In genomic region chr16:67404740-67405226, GRCh38 we compare ENCODE assay signal across 1 cellular context.
TF ChIP-seq lines count a peak whose summit lies in the region.

No MANE protein-coding gene starts in this region.

TF ChIP-seq in WTC11, 78 proteins besides CTCF, POLR2A, EP300 and RAD21 (continued from another document):
- TF ChIP-seq ERG (CRISPR knock-in tag; IDR thresholded peaks at IDR 0.05) (no peak), NR2C2 (CRISPR knock-in tag; IDR thresholded peaks at IDR 0.05) (no peak), ZNF416 (CRISPR knock-in tag; IDR thresholded peaks at IDR 0.05) (no peak), ELF4 (CRISPR knock-in tag; IDR thresholded peaks at IDR 0.05; ENCODE audit: low read depth) (no peak), ZNF263 (CRISPR knock-in tag; IDR thresholded peaks at IDR 0.05; ENCODE audit: low read depth) (no peak), NR1H2 (CRISPR knock-in tag; IDR thresholded peaks at IDR 0.05) (no peak)
- TF ChIP-seq, protein P1, sequence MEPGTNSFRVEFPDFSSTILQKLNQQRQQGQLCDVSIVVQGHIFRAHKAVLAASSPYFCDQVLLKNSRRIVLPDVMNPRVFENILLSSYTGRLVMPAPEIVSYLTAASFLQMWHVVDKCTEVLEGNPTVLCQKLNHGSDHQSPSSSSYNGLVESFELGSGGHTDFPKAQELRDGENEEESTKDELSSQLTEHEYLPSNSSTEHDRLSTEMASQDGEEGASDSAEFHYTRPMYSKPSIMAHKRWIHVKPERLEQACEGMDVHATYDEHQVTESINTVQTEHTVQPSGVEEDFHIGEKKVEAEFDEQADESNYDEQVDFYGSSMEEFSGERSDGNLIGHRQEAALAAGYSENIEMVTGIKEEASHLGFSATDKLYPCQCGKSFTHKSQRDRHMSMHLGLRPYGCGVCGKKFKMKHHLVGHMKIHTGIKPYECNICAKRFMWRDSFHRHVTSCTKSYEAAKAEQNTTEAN (CRISPR knock-in tag; IDR thresholded peaks at IDR 0.05): no peak
- TF ChIP-seq, protein P2, sequence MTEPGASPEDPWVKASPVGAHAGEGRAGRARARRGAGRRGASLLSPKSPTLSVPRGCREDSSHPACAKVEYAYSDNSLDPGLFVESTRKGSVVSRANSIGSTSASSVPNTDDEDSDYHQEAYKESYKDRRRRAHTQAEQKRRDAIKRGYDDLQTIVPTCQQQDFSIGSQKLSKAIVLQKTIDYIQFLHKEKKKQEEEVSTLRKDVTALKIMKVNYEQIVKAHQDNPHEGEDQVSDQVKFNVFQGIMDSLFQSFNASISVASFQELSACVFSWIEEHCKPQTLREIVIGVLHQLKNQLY (CRISPR knock-in tag; IDR thresholded peaks at IDR 0.05): no peak
